ENCODE assay signal across 19 cellular contexts in the genomic region with DNA sequence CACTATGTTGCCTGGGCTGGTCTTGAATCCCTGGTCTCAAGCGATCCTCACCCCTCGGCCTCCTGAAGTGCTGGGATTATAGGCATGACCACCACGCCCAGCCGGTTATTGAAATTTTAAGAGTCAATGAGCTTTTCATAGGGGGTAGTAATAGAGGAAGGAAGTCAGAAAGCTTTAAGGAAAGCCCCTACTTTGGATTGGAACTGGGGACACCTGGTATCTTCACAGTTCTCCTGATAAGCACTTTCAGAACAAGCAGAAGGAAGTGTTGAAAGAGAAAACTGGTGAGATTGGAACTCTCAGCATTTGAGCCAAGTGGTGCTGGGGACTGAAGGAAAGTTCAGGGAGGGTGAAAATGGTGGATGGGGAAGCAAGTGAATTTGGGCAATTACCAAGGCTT. TPM values are rescaled to one million over a fixed set of nuclear protein-coding genes. Genes with fewer than 3 reads are reported as not detected.
A peak's percentile ranks its signal among the peaks of the same experiment; 100 is the strongest.
DNase-seq lines count a peak whose midpoint lies in the region; ATAC-seq and TF ChIP-seq lines count a peak whose summit lies in the region.
"Had no signal": no experiment of that assay in that cellular context is flagged by ENCODE, and none has a peak within 500 bp of the region (broad histone marks: within the 10 kb centered on the region; RNA-seq: fewer than 3 reads in every experiment).

No MANE protein-coding gene starts in this region.

- H3K4me1 ChIP-seq in Caco-2 = peaks cover 48% of the 10 kb centered on the region
- H3K4me1 ChIP-seq in SK-N-SH (ENCODE audit: control insufficient read depth in 1 of 2, insufficient read depth in 2 of 2, low read depth in 1 of 2, low read length in 1 of 2) = peaks cover 0 to 24% of the 10 kb centered on the region in 2 experiments; a peak in 2 of 4 replicates

- no peak for ATAC-seq in HG03175 (IDR thresholded peaks at IDR 0.05; ENCODE audit: unreplicated experiment)
- ATAC-seq: T-helper 17 cell had no signal

- H2AFZ ChIP-seq in SK-N-SH (ENCODE audit: low read depth) = no peak overlapping the region
- H2AFZ ChIP-seq: PC-9 had no signal

- H3K36me3 Mint-ChIP-seq in Caco-2 (ENCODE audit: insufficient read depth, unreplicated experiment) (peaks cover 19% of the 10 kb centered on the region), progenitor cell of endocrine pancreas (ENCODE audit: insufficient read depth) (no peaks in the 10 kb centered on the region)

- H3K9me3 Mint-ChIP-seq in Caco-2 (ENCODE audit: unreplicated experiment) = peaks cover 8% of the 10 kb centered on the region
- no peaks in the 10 kb centered on the region for H3K9me3 Mint-ChIP-seq in progenitor cell of endocrine pancreas (ENCODE audit: low read depth)

- CTCF ChIA-PET in Caco-2 (lab: Charles Lee) (interaction anchor here (0.7 to 1.9 kb wide), 10 partner anchors 9 to 233 kb away, joined by 3 to 10 read pairs (median 3); no protein-coding TSS in a partner anchor), SK-N-SH (lab: Yijun Ruan, JAX) (interaction anchor here (0.8 to 16.5 kb wide), 5 partner anchors 8 to 445 kb away, joined by 3 to 418 read pairs (median 3); no protein-coding TSS in a partner anchor)

- H3K4me3 Mint-ChIP-seq in Caco-2 (ENCODE audit: unreplicated experiment) = no peak overlapping the region
- no peak overlapping the region for H3K4me3 Mint-ChIP-seq in progenitor cell of endocrine pancreas (ENCODE audit: low read depth)
- H3K4me3 Mint-ChIP-seq: T-helper 17 cell had no signal

- H3F3A ChIP-seq in SK-N-SH (replicated peaks; ENCODE audit: insufficient read depth) = no peaks in the 10 kb centered on the region

- H3K27ac ChIP-seq in WERI-Rb-1 (peak overlapping the region; percentile 73), SK-N-SH (ENCODE audit: low read depth in 2 of 2, low read length in 1 of 2) (no peak overlapping the region)
- H3K27ac ChIP-seq: PC-9 had no signal

- DNase-seq in Caco-2 = no peak
- peak; percentile 25 for DNase-seq in GM20000 (ENCODE audit: low spot score)
- no peak for DNase-seq in WERI-Rb-1
- no peak for DNase-seq in progenitor cell of endocrine pancreas (ENCODE audit: low spot score, unreplicated experiment)
- DNase-seq in NCI-H524 treated with DMSO at 0.1 percent for 48 hours (lab: John Stamatoyannopoulos, UW) = no peak
- no peak for DNase-seq in SK-N-SH
- DNase-seq: BE2C, DMS79 treated with DMSO at 0.1 percent for 48 hours, Kasumi-1, MG63, NCI-H1048, NCI-H187 treated with DMSO at 0.1 percent for 48 hours, NCI-H226, NCI-H524, PC-9, RPMI8226, SW 1271, T-helper 17 cell had no signal

- no peak for TF ChIP-seq RAD21 in SK-N-SH (IDR thresholded peaks at IDR 0.05; ENCODE audit: low read length)

- no TSS peak for BruUV-seq in Caco-2 (replicated peaks; lab: Mats Ljungman, UMichigan)

- TF ChIP-seq EP300 in SK-N-SH (IDR thresholded peaks at IDR 0.05; ENCODE audit: borderline replicate concordance in 1 of 2, low read depth in 1 of 2, low read length in 1 of 2) = no peak

- no peak overlapping the region for H3K4me3 ChIP-seq in Caco-2 (ENCODE audit: low read depth, low read length)
- no peak overlapping the region for H3K4me3 ChIP-seq in WERI-Rb-1 (ENCODE audit: low read depth, low read length)
- H3K4me3 ChIP-seq in SK-N-SH (ENCODE audit: low read depth in 2 of 2, low read length in 1 of 2) = no peak overlapping the region
- H3K4me3 ChIP-seq: MG63, PC-9 had no signal

- no peaks in the 10 kb centered on the region for H4K20me1 ChIP-seq in SK-N-SH (ENCODE audit: insufficient read depth)

- H3K4me2 ChIP-seq in SK-N-SH = no peak overlapping the region
- H3K4me2 ChIP-seq: PC-9 had no signal

- WGBS in SK-N-SH (ENCODE audit: low lambda C conversion rate) = 98% methylated on average over 4 of the region's 4 CpGs

- H3K9ac ChIP-seq in SK-N-SH = no peak overlapping the region

- TF ChIP-seq CTCF in Caco-2 (IDR thresholded peaks at IDR 0.05; ENCODE audit: insufficient read depth in 1 of 2, low read depth in 1 of 2, low read length in 1 of 2, severe bottlenecking in 1 of 2, unreplicated experiment in 1 of 2) (no peak), GM20000 (IDR thresholded peaks at IDR 0.05; ENCODE audit: extremely low read depth, missing control alignments) (no peak), WERI-Rb-1 (IDR thresholded peaks at IDR 0.05; ENCODE audit: low read depth, low read length) (no peak), progenitor cell of endocrine pancreas (IDR thresholded peaks at IDR 0.05; ENCODE audit: unreplicated experiment) (no peak), SK-N-SH (IDR thresholded peaks at IDR 0.05) (no peak)

- intact Hi-C loops in Caco-2 (cut with micrococcal nuclease; ENCODE audit: unreplicated experiment) = loop anchor here (1.0 to 2.0 kb wide), 4 partner anchors 17 to 100 kb away; no protein-coding TSS in a partner anchor

- peak overlapping the region; percentile 79 for H3K27ac Mint-ChIP-seq in Caco-2 (ENCODE audit: unreplicated experiment)
- peak overlapping the region; percentile 5 for H3K27ac Mint-ChIP-seq in progenitor cell of endocrine pancreas
- H3K27ac Mint-ChIP-seq: T-helper 17 cell had no signal

- H3K27me3 Mint-ChIP-seq in Caco-2 (ENCODE audit: insufficient read depth, unreplicated experiment) (no peaks in the 10 kb centered on the region), progenitor cell of endocrine pancreas (peaks cover 14% of the 10 kb centered on the region)
- H3K27me3 Mint-ChIP-seq: T-helper 17 cell had no signal

- POLR2A ChIA-PET in Caco-2 (lab: Charles Lee) = interaction anchor here (0.9 to 1.7 kb wide), 2 partner anchors 40 to 99 kb away, joined by 3 to 8 read pairs; no protein-coding TSS in a partner anchor
- POLR2A ChIA-PET in SK-N-SH (lab: Yijun Ruan, JAX) = no interaction called here

- no peaks in the 10 kb centered on the region for H3K9me2 ChIP-seq in SK-N-SH

- no peaks in the 10 kb centered on the region for H3K36me3 ChIP-seq in Caco-2 (ENCODE audit: control insufficient read depth, insufficient read depth, low read length)
- H3K36me3 ChIP-seq in WERI-Rb-1 = peaks cover 7% of the 10 kb centered on the region
- no peaks in the 10 kb centered on the region for H3K36me3 ChIP-seq in SK-N-SH (replicated peaks in 1 of 2; ENCODE audit: control insufficient read depth in 1 of 2, insufficient read depth in 2 of 2, low read length in 1 of 2)
- H3K36me3 ChIP-seq: MG63 had no signal

- peaks cover 57% of the 10 kb centered on the region for H3K4me1 Mint-ChIP-seq in Caco-2 (ENCODE audit: low read depth, unreplicated experiment)
- peaks cover 32% of the 10 kb centered on the region for H3K4me1 Mint-ChIP-seq in progenitor cell of endocrine pancreas (ENCODE audit: low read depth)

- H3K27me3 ChIP-seq in Caco-2 (replicated peaks; ENCODE audit: control insufficient read depth, insufficient read depth, low read length) = no peaks in the 10 kb centered on the region
- H3K27me3 ChIP-seq in WERI-Rb-1 (ENCODE audit: insufficient read depth, low read depth, severe bottlenecking) = no peaks in the 10 kb centered on the region
- no peaks in the 10 kb centered on the region for H3K27me3 ChIP-seq in SK-N-SH (ENCODE audit: insufficient read depth)
- H3K27me3 ChIP-seq: BE2C, MG63 had no signal

- no peaks in the 10 kb centered on the region for H3K9me3 ChIP-seq in Caco-2
- H3K9me3 ChIP-seq in WERI-Rb-1 (ENCODE audit: severe bottlenecking) = peaks cover 6% of the 10 kb centered on the region
- no peaks in the 10 kb centered on the region for H3K9me3 ChIP-seq in SK-N-SH
- H3K9me3 ChIP-seq: BE2C, MG63 had no signal

- H3K79me2 ChIP-seq in SK-N-SH (ENCODE audit: insufficient read depth) = peaks cover 6% of the 10 kb centered on the region; the same call in 1 of the 2 replicates

TF ChIP-seq in SK-N-SH, 30 proteins besides CTCF, POLR2A, EP300 and RAD21:
- TF ChIP-seq TCF12 (IDR thresholded peaks at IDR 0.05) (no peak), RFX5 (IDR thresholded peaks at IDR 0.05; ENCODE audit: low read length) (no peak), GABPA (IDR thresholded peaks at IDR 0.05; ENCODE audit: low read depth) (no peak), FOXM1 (IDR thresholded peaks at IDR 0.05; ENCODE audit: low read depth) (no peak), YY1 (IDR thresholded peaks at IDR 0.05; ENCODE audit: low read depth) (no peak), RCOR1 (IDR thresholded peaks at IDR 0.05; ENCODE audit: low read length) (no peak), CHD2 (IDR thresholded peaks at IDR 0.05; ENCODE audit: low read length, partially characterized antibody) (no peak), NRF1 (IDR thresholded peaks at IDR 0.05; ENCODE audit: low read depth, low read length) (no peak), MXI1 (IDR thresholded peaks at IDR 0.05; ENCODE audit: low read depth, low read length) (no peak)
- TF ChIP-seq, protein P1, sequence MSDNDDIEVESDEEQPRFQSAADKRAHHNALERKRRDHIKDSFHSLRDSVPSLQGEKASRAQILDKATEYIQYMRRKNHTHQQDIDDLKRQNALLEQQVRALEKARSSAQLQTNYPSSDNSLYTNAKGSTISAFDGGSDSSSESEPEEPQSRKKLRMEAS (IDR thresholded peaks at IDR 0.05; ENCODE audit: low read depth) = no peak

RNA-seq across cellular contexts. Expression of a gene that starts 5.1 kb away (rescaled TPM):
- total RNA-seq in Caco-2 (2022) = 62.7 and 67.0 TPM in 2 replicates
- total RNA-seq in progenitor cell of endocrine pancreas = 10.6 and 11.8 TPM in 2 replicates
- 3.6 and 5.2 TPM in 2 replicates for polyA plus RNA-seq in SK-N-SH (2012; rRNA removed)
- 3.9 TPM in 2 replicates for polyA plus RNA-seq in SK-N-SH (2012; cell fraction: cytosol; rRNA removed)
- 4.2 and 4.9 TPM in 2 replicates for polyA plus RNA-seq in SK-N-SH (2012; cell fraction: nucleus; rRNA removed)

RNA-seq across cellular contexts. Expression of a gene that starts 38.5 kb away (rescaled TPM):
- total RNA-seq in Caco-2 (2022) (170 and 190 TPM in 2 replicates), progenitor cell of endocrine pancreas (3.7 and 4.7 TPM in 2 replicates)
- polyA plus RNA-seq in SK-N-SH (2012; rRNA removed) = 0.47 and 0.74 TPM in 2 replicates
- polyA plus RNA-seq in SK-N-SH (2012; cell fraction: cytosol; rRNA removed) = 0.39 and 0.72 TPM in 2 replicates
- polyA plus RNA-seq in SK-N-SH (2012; cell fraction: nucleus; rRNA removed) = 0.19 and 0.51 TPM in 2 replicates

Comparison
In these comparisons a context has a peak if more than half of its experiments do, and no peak if none do; other contexts are left out.
1. RNA of a gene that starts 38.5 kb away (total RNA-seq): 170 to 190 TPM in Caco-2; 3.7 to 4.7 TPM in progenitor cell of endocrine pancreas; every median in the first group is over 10 times any median in the second.